ENCODE assay signal across 26 cellular contexts in the genomic region with DNA sequence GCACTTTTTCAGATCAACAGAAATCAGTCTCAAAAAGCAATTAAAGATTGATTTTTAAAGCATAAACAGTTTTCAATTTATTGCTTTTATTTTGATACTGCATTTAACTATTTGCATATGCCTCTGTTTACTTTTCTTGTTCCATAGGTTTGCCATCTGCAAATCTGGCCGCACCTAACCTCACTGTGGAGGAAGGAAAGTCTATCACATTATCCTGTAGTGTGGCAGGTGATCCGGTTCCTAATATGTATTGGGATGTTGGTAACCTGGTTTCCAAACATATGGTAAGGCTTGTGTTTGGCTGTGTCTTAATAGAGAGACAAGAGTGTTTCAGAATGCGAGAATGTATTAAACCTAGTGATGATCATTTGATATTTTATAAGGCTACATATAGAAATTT.
"Had no signal": no experiment of that assay in that cellular context is flagged by ENCODE, and none has a peak within 500 bp of the region (broad histone marks: within the 10 kb centered on the region; RNA-seq: fewer than 3 reads in every experiment).

No MANE protein-coding gene starts in this region.

- DNase-seq: stimulated activated CD4-positive, alpha-beta T cell treated with anti-CD3 and anti-CD28 coated beads, Interleukin-2, amount 100 ng/mL, for 48 hours; stimulated activated CD4-positive, alpha-beta T cell treated with anti-CD3 and anti-CD28 coated beads, Interleukin-4, amount 100 ng/mL, for 1 hour; stimulated activated CD4-positive, alpha-beta T cell treated with anti-CD3 and anti-CD28 coated beads, Interleukin-4, amount 100 ng/mL, for 24 hours; stimulated activated CD4-positive, alpha-beta T cell treated with anti-CD3 and anti-CD28 coated beads, Interleukin-4, amount 100 ng/mL, for 4 hours; stimulated activated CD8-positive, alpha-beta memory T cell treated with anti-CD3 and anti-CD28 coated beads, Interleukin-4, amount 100 ng/mL, for 48 hours; stimulated activated naive B cell treated with anti-CD40 and anti-IgM and Interleukin-4, amounts not matched to agents 10 μg/mL and 1 μg/mL and 100 μg/mL, for 72 hours; stimulated activated naive CD4-positive, alpha-beta T cell; stimulated activated naive CD4-positive, alpha-beta T cell treated with Interleukin-2 at 50 U/mL for 16 hours; stimulated activated naive CD8-positive, alpha-beta T cell treated with anti-CD3 and anti-CD28 coated beads, Interleukin-15, amount 100 ng/mL, for 72 hours; stimulated activated naive CD8-positive, alpha-beta T cell treated with anti-CD3 and anti-CD28 coated beads, Interleukin-15, Interleukin-2, amounts not matched to agents 100 U/mL and 50 U/mL, for 24 hours; stomach; substantia nigra; testis; thyroid gland; tibial artery; transverse colon; trophoblast cell; upper lobe of left lung; upper lobe of right lung; uterus had no signal

- H3K36me3 ChIP-seq: stomach, suprapubic skin, thoracic aorta, thyroid gland, transverse colon, upper lobe of left lung, upper lobe of right lung, uterus, vagina had no signal

- H3K9me3 ChIP-seq: stomach, suprapubic skin, testis, thoracic aorta, thyroid gland, tibial artery, tibial nerve, transverse colon, upper lobe of left lung, upper lobe of right lung, uterus, vagina had no signal

- H3K4me1 ChIP-seq: stomach, testis, thyroid gland, tibial artery, tibial nerve, upper lobe of left lung, upper lobe of right lung, uterus had no signal

- ATAC-seq: stimulated activated effector memory CD8-positive, alpha-beta T cell treated with anti-CD3 and anti-CD28 coated beads, Interleukin-12 subunit alpha, Interleukin-12 subunit beta, amount 100 ng/mL, for 72 hours; stimulated activated memory B cell treated with anti-CD40 and anti-IgM and Interleukin-4, amounts not matched to agents 10 μg/mL and 1 μg/mL and 100 μg/mL, for 72 hours; stimulated activated naive B cell treated with anti-CD40 and anti-IgM and Interleukin-4, amounts not matched to agents 10 μg/mL and 1 μg/mL and 100 μg/mL, for 72 hours; stimulated activated naive CD8-positive, alpha-beta T cell treated with anti-CD3 and anti-CD28 coated beads, Interleukin-15, amount 100 ng/mL, for 72 hours; stimulated activated naive CD8-positive, alpha-beta T cell treated with anti-CD3 and anti-CD28 coated beads, Interleukin-15, Interleukin-2, amounts not matched to agents 100 U/mL and 50 U/mL, for 24 hours; upper lobe of right lung had no signal

- H3K4me3 ChIP-seq: stomach, suprapubic skin, testis, thoracic aorta, thyroid gland, tibial artery, tibial nerve, transverse colon, upper lobe of left lung, upper lobe of right lung, uterus, vagina had no signal
